37 cellular contexts compared by ENCODE assay signal in the genomic region with DNA sequence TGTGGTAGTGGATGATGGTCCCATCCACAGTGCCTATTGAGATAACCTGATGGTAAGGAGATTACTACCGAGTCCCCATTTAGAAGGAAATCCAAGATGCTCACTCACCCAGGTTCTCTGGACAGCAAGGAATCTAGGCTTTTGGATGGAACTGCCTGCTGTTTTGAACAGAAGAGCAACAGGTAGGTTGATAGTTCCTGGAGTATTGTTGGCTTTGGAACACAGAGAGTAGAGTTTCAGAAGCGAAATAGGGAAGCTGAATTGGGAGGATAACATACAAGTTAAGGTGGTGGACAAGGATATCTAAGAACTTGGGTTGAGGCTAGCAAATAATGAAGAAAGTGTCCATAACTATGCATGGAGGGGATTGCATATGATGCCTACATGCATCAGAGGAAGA. TPM values are rescaled to one million over a fixed set of nuclear protein-coding genes. Genes with fewer than 3 reads are reported as not detected.
"Had no signal": no experiment of that assay in that cellular context is flagged by ENCODE, and none has a peak within 500 bp of the region (broad histone marks: within the 10 kb centered on the region; RNA-seq: fewer than 3 reads in every experiment).

No MANE protein-coding gene starts in this region.

- H3K4me1 Mint-ChIP-seq: activated CD4-positive, alpha-beta T cell treated with anti-CD3 and anti-CD28 coated beads for 36 hours; activated CD8-positive, alpha-beta memory T cell treated with anti-CD3 and anti-CD28 coated beads, Interleukin-2, amount 10 ng/mL, durations not matched to agents 7 days and 5 days; activated naive CD4-positive, alpha-beta T cell treated with anti-CD3 and anti-CD28 coated beads, Interleukin-2, amount 50 U/mL, for 24 hours; activated naive CD8-positive, alpha-beta T cell treated with anti-CD3 and anti-CD28 coated beads, Interleukin-2, amount 50 U/mL, for 24 hours; central memory CD8-positive, alpha-beta T cell had no signal

- H3K4me3 Mint-ChIP-seq: activated CD4-positive, alpha-beta memory T cell treated with anti-CD3 and anti-CD28 coated beads for 36 hours; activated CD4-positive, alpha-beta T cell treated with anti-CD3 and anti-CD28 coated beads for 36 hours; activated CD4-positive, alpha-beta T cell treated with anti-CD3 and anti-CD28 coated beads, Interleukin-2, amount 10 ng/mL, durations not matched to agents 24 days and 14 days; activated CD8-positive, alpha-beta memory T cell treated with anti-CD3 and anti-CD28 coated beads, Interleukin-2, amount 10 ng/mL, durations not matched to agents 7 days and 5 days; activated CD8-positive, alpha-beta T cell treated with anti-CD3 and anti-CD28 coated beads, Interleukin-2, amount 10 ng/mL, durations not matched to agents 7 days and 5 days; activated naive CD4-positive, alpha-beta T cell treated with anti-CD3 and anti-CD28 coated beads for 36 hours; activated naive CD4-positive, alpha-beta T cell treated with anti-CD3 and anti-CD28 coated beads, Interleukin-2, amount 50 U/mL, for 24 hours; activated naive CD8-positive, alpha-beta T cell treated with anti-CD3 and anti-CD28 coated beads for 36 hours; activated naive CD8-positive, alpha-beta T cell treated with anti-CD3 and anti-CD28 coated beads, Interleukin-2, amount 50 U/mL, for 24 hours; activated T-helper 1 cell treated with anti-CD3 and anti-CD28 coated beads, Interleukin-12 subunit alpha, Interleukin-12 subunit beta, Interleukin-2, Interleukin-4 antibody, amounts not matched to agents 30 ng/mL and 10 ng/mL and 1 ng/mL, durations not matched to agents 14 hours and 24 hours and 36 hours; central memory CD8-positive, alpha-beta T cell; dendritic cell treated with granulocyte-macrophage colony-stimulating factor and Interleukin-4, amounts not matched to agents 40 ng/mL and 50 ng/mL, for 4 days; effector memory CD8-positive, alpha-beta T cell had no signal

- ATAC-seq: activated CD4-positive, alpha-beta T cell treated with anti-CD3 and anti-CD28 coated beads for 36 hours; activated CD8-positive, alpha-beta memory T cell treated with anti-CD3 and anti-CD28 coated beads, Interleukin-2, amount 10 ng/mL, durations not matched to agents 7 days and 5 days; activated CD8-positive, alpha-beta T cell treated with anti-CD3 and anti-CD28 coated beads, Interleukin-2, amount 10 ng/mL, durations not matched to agents 7 days and 5 days; activated naive CD8-positive, alpha-beta T cell treated with anti-CD3 and anti-CD28 coated beads, Interleukin-2, amount 50 U/mL, for 24 hours; body of pancreas; effector memory CD8-positive, alpha-beta T cell; foreskin keratinocyte; gastrocnemius medialis had no signal

- H3K36me3 ChIP-seq: adrenal gland, cardiac muscle cell, esophagus muscularis mucosa, gastrocnemius medialis had no signal

- H3K27ac Mint-ChIP-seq: activated CD4-positive, alpha-beta memory T cell treated with anti-CD3 and anti-CD28 coated beads for 36 hours; activated CD4-positive, alpha-beta T cell treated with anti-CD3 and anti-CD28 coated beads for 36 hours; activated CD4-positive, alpha-beta T cell treated with anti-CD3 and anti-CD28 coated beads, Interleukin-2, amount 10 ng/mL, durations not matched to agents 24 days and 14 days; activated CD8-positive, alpha-beta memory T cell treated with anti-CD3 and anti-CD28 coated beads, Interleukin-2, amount 10 ng/mL, durations not matched to agents 7 days and 5 days; activated CD8-positive, alpha-beta T cell treated with anti-CD3 and anti-CD28 coated beads, Interleukin-2, amount 10 ng/mL, durations not matched to agents 7 days and 5 days; activated naive CD4-positive, alpha-beta T cell treated with anti-CD3 and anti-CD28 coated beads for 36 hours; activated naive CD4-positive, alpha-beta T cell treated with anti-CD3 and anti-CD28 coated beads, Interleukin-2, amount 50 U/mL, for 24 hours; activated naive CD8-positive, alpha-beta T cell treated with anti-CD3 and anti-CD28 coated beads for 36 hours; activated naive CD8-positive, alpha-beta T cell treated with anti-CD3 and anti-CD28 coated beads, Interleukin-2, amount 50 U/mL, for 24 hours; activated T-helper 1 cell treated with anti-CD3 and anti-CD28 coated beads, Interleukin-12 subunit alpha, Interleukin-12 subunit beta, Interleukin-2, Interleukin-4 antibody, amounts not matched to agents 30 ng/mL and 10 ng/mL and 1 ng/mL, durations not matched to agents 14 hours and 24 hours and 36 hours; activated T-helper 2 cell treated with anti-CD3 and anti-CD28 coated beads, Interferon-gamma antibody, Interleukin-2, Interleukin-4, amounts not matched to agents 10 μg/mL and 5 μg/mL and 100 μg/mL, durations not matched to agents 14 hours and 24 hours and 36 hours; dendritic cell treated with granulocyte-macrophage colony-stimulating factor and Interleukin-4, amounts not matched to agents 40 ng/mL and 50 ng/mL, for 4 days; effector memory CD8-positive, alpha-beta T cell had no signal

- H3K27ac ChIP-seq: adrenal gland, body of pancreas, cardiac muscle cell, coronary artery, esophagus muscularis mucosa, foreskin keratinocyte, gastrocnemius medialis had no signal

- DNase-seq: activated CD4-positive, alpha-beta memory T cell treated with anti-CD3 and anti-CD28 coated beads for 36 hours; activated CD4-positive, alpha-beta T cell treated with anti-CD3 and anti-CD28 coated beads for 36 hours; activated CD4-positive, alpha-beta T cell treated with anti-CD3 and anti-CD28 coated beads, Interleukin-2, amount 10 ng/mL, durations not matched to agents 24 days and 14 days; activated CD4-positive, CD25-positive, alpha-beta regulatory T cell; activated CD4-positive, CD25-positive, alpha-beta regulatory T cell treated with anti-CD3 and anti-CD28 coated beads, Interleukin-2, amount 50 U/mL, for 72 hours; activated CD8-positive, alpha-beta memory T cell treated with anti-CD3 and anti-CD28 coated beads, Interleukin-2, amount 10 ng/mL, durations not matched to agents 7 days and 5 days; activated CD8-positive, alpha-beta memory T cell treated with anti-CD3 and anti-CD28 coated beads, Interleukin-2, amount 50 U/mL, for 4 hours; activated CD8-positive, alpha-beta T cell treated with anti-CD3 and anti-CD28 coated beads, Interleukin-2, amount 10 ng/mL, durations not matched to agents 7 days and 5 days; activated effector memory CD4-positive, alpha-beta T cell treated with anti-CD3 and anti-CD28 coated beads, Interleukin-2, amount 50 U/mL, for 16 hours; activated naive CD4-positive, alpha-beta T cell treated with anti-CD3 and anti-CD28 coated beads for 36 hours; activated naive CD8-positive, alpha-beta T cell treated with anti-CD3 and anti-CD28 coated beads for 36 hours; activated naive CD8-positive, alpha-beta T cell treated with anti-CD3 and anti-CD28 coated beads, Interleukin-2, amount 50 U/mL, for 24 hours; activated T-cell treated with anti-CD3 and anti-CD28 coated beads, Interleukin-2, amount 50 U/mL, for 1 hour; activated T-cell treated with anti-CD3 and anti-CD28 coated beads, Interleukin-2, amount 50 U/mL, for 48 hours; adrenal gland; amygdala; aorta; body of pancreas; dorsolateral prefrontal cortex; effector CD4-positive, alpha-beta T cell; effector memory CD8-positive, alpha-beta T cell; erythroblast; foreskin keratinocyte; gastrocnemius medialis; glutamatergic neuron; T-helper 1 cell; T-helper 2 cell had no signal

- H3K4me1 ChIP-seq: body of pancreas, foreskin keratinocyte had no signal

- H3K9me3 ChIP-seq: adrenal gland, body of pancreas, esophagus muscularis mucosa, gastrocnemius medialis had no signal

- H3K9me3 Mint-ChIP-seq: activated CD4-positive, alpha-beta memory T cell treated with anti-CD3 and anti-CD28 coated beads for 36 hours; activated CD4-positive, alpha-beta T cell treated with anti-CD3 and anti-CD28 coated beads, Interleukin-2, amount 10 ng/mL, durations not matched to agents 24 days and 14 days; activated naive CD4-positive, alpha-beta T cell treated with anti-CD3 and anti-CD28 coated beads for 36 hours; activated naive CD4-positive, alpha-beta T cell treated with anti-CD3 and anti-CD28 coated beads, Interleukin-2, amount 50 U/mL, for 24 hours; activated naive CD8-positive, alpha-beta T cell treated with anti-CD3 and anti-CD28 coated beads for 36 hours; activated naive CD8-positive, alpha-beta T cell treated with anti-CD3 and anti-CD28 coated beads, Interleukin-2, amount 50 U/mL, for 24 hours; activated T-helper 1 cell treated with anti-CD3 and anti-CD28 coated beads, Interleukin-12 subunit alpha, Interleukin-12 subunit beta, Interleukin-2, Interleukin-4 antibody, amounts not matched to agents 30 ng/mL and 10 ng/mL and 1 ng/mL, durations not matched to agents 14 hours and 24 hours and 36 hours; activated T-helper 2 cell treated with anti-CD3 and anti-CD28 coated beads, Interferon-gamma antibody, Interleukin-2, Interleukin-4, amounts not matched to agents 10 μg/mL and 5 μg/mL and 100 μg/mL, durations not matched to agents 14 hours and 24 hours and 36 hours; central memory CD8-positive, alpha-beta T cell; dendritic cell treated with granulocyte-macrophage colony-stimulating factor and Interleukin-4, amounts not matched to agents 40 ng/mL and 50 ng/mL, for 4 days; effector memory CD8-positive, alpha-beta T cell had no signal

- H3K4me3 ChIP-seq: adrenal gland, body of pancreas, cardiac muscle cell, coronary artery, dorsolateral prefrontal cortex, esophagus muscularis mucosa, gastrocnemius medialis had no signal

- H3K36me3 Mint-ChIP-seq: activated CD4-positive, alpha-beta memory T cell treated with anti-CD3 and anti-CD28 coated beads for 36 hours; activated CD8-positive, alpha-beta memory T cell treated with anti-CD3 and anti-CD28 coated beads, Interleukin-2, amount 10 ng/mL, durations not matched to agents 7 days and 5 days; activated naive CD4-positive, alpha-beta T cell treated with anti-CD3 and anti-CD28 coated beads, Interleukin-2, amount 50 U/mL, for 24 hours; activated naive CD8-positive, alpha-beta T cell treated with anti-CD3 and anti-CD28 coated beads for 36 hours had no signal

RNA-seq across cellular contexts. Expression of a gene that starts 27.6 kb away (rescaled TPM):
- total RNA-seq: activated CD4-positive, alpha-beta memory T cell treated with anti-CD3 and anti-CD28 coated beads for 36 hours; activated CD4-positive, alpha-beta T cell treated with anti-CD3 and anti-CD28 coated beads for 36 hours; activated CD4-positive, alpha-beta T cell treated with anti-CD3 and anti-CD28 coated beads, Interleukin-2, amount 10 ng/mL, durations not matched to agents 24 days and 14 days; activated CD8-positive, alpha-beta memory T cell treated with anti-CD3 and anti-CD28 coated beads for 36 hours; activated CD8-positive, alpha-beta memory T cell treated with anti-CD3 and anti-CD28 coated beads, Interleukin-2, amount 10 ng/mL, durations not matched to agents 7 days and 5 days; activated CD8-positive, alpha-beta T cell treated with anti-CD3 and anti-CD28 coated beads, Interleukin-2, amount 10 ng/mL, durations not matched to agents 7 days and 5 days; activated naive CD4-positive, alpha-beta T cell treated with anti-CD3 and anti-CD28 coated beads for 36 hours; activated naive CD8-positive, alpha-beta T cell treated with anti-CD3 and anti-CD28 coated beads for 36 hours; activated T-helper 1 cell treated with anti-CD3 and anti-CD28 coated beads, Interleukin-12 subunit alpha, Interleukin-12 subunit beta, Interleukin-2, Interleukin-4 antibody, amounts not matched to agents 30 ng/mL and 10 ng/mL and 1 ng/mL, durations not matched to agents 14 hours and 24 hours and 36 hours; activated T-helper 2 cell treated with anti-CD3 and anti-CD28 coated beads, Interferon-gamma antibody, Interleukin-2, Interleukin-4, amounts not matched to agents 10 μg/mL and 5 μg/mL and 100 μg/mL, durations not matched to agents 14 hours and 24 hours and 36 hours; adrenal gland; aorta; body of pancreas; cardiac muscle cell; esophagus muscularis mucosa; foreskin keratinocyte; gastrocnemius medialis had no signal

RNA-seq across cellular contexts. Expression of a gene that starts 36.0 kb away (rescaled TPM):
- total RNA-seq: activated CD4-positive, alpha-beta memory T cell treated with anti-CD3 and anti-CD28 coated beads for 36 hours; activated CD4-positive, alpha-beta T cell treated with anti-CD3 and anti-CD28 coated beads for 36 hours; activated CD4-positive, alpha-beta T cell treated with anti-CD3 and anti-CD28 coated beads, Interleukin-2, amount 10 ng/mL, durations not matched to agents 24 days and 14 days; activated CD8-positive, alpha-beta memory T cell treated with anti-CD3 and anti-CD28 coated beads for 36 hours; activated CD8-positive, alpha-beta memory T cell treated with anti-CD3 and anti-CD28 coated beads, Interleukin-2, amount 10 ng/mL, durations not matched to agents 7 days and 5 days; activated CD8-positive, alpha-beta T cell treated with anti-CD3 and anti-CD28 coated beads, Interleukin-2, amount 10 ng/mL, durations not matched to agents 7 days and 5 days; activated naive CD4-positive, alpha-beta T cell treated with anti-CD3 and anti-CD28 coated beads for 36 hours; activated naive CD8-positive, alpha-beta T cell treated with anti-CD3 and anti-CD28 coated beads for 36 hours; activated T-helper 1 cell treated with anti-CD3 and anti-CD28 coated beads, Interleukin-12 subunit alpha, Interleukin-12 subunit beta, Interleukin-2, Interleukin-4 antibody, amounts not matched to agents 30 ng/mL and 10 ng/mL and 1 ng/mL, durations not matched to agents 14 hours and 24 hours and 36 hours; activated T-helper 2 cell treated with anti-CD3 and anti-CD28 coated beads, Interferon-gamma antibody, Interleukin-2, Interleukin-4, amounts not matched to agents 10 μg/mL and 5 μg/mL and 100 μg/mL, durations not matched to agents 14 hours and 24 hours and 36 hours; aorta; body of pancreas; cerebellum; foreskin keratinocyte; gastrocnemius medialis had no signal

RNA-seq across cellular contexts. Expression of a gene that starts 58.5 kb away (rescaled TPM):
- total RNA-seq: activated CD4-positive, alpha-beta memory T cell treated with anti-CD3 and anti-CD28 coated beads for 36 hours; activated CD4-positive, alpha-beta T cell treated with anti-CD3 and anti-CD28 coated beads for 36 hours; activated CD4-positive, alpha-beta T cell treated with anti-CD3 and anti-CD28 coated beads, Interleukin-2, amount 10 ng/mL, durations not matched to agents 24 days and 14 days; activated CD8-positive, alpha-beta memory T cell treated with anti-CD3 and anti-CD28 coated beads for 36 hours; activated CD8-positive, alpha-beta memory T cell treated with anti-CD3 and anti-CD28 coated beads, Interleukin-2, amount 10 ng/mL, durations not matched to agents 7 days and 5 days; activated CD8-positive, alpha-beta T cell treated with anti-CD3 and anti-CD28 coated beads, Interleukin-2, amount 10 ng/mL, durations not matched to agents 7 days and 5 days; activated naive CD4-positive, alpha-beta T cell treated with anti-CD3 and anti-CD28 coated beads for 36 hours; activated naive CD8-positive, alpha-beta T cell treated with anti-CD3 and anti-CD28 coated beads for 36 hours; activated T-helper 1 cell treated with anti-CD3 and anti-CD28 coated beads, Interleukin-12 subunit alpha, Interleukin-12 subunit beta, Interleukin-2, Interleukin-4 antibody, amounts not matched to agents 30 ng/mL and 10 ng/mL and 1 ng/mL, durations not matched to agents 14 hours and 24 hours and 36 hours; activated T-helper 2 cell treated with anti-CD3 and anti-CD28 coated beads, Interferon-gamma antibody, Interleukin-2, Interleukin-4, amounts not matched to agents 10 μg/mL and 5 μg/mL and 100 μg/mL, durations not matched to agents 14 hours and 24 hours and 36 hours; adrenal gland; aorta; body of pancreas; cardiac muscle cell; esophagus muscularis mucosa; foreskin keratinocyte; gastrocnemius medialis had no signal
